ENCODE assay signal across 19 cellular contexts in genomic region chr16:58842156-58842555, GRCh38.
A peak's percentile ranks its signal among the peaks of the same experiment; 100 is the strongest.
DNase-seq lines count a peak whose midpoint lies in the region; ATAC-seq and TF ChIP-seq lines count a peak whose summit lies in the region.
"Had no signal": no experiment of that assay in that cellular context is flagged by ENCODE, and none has a peak within 500 bp of the region (broad histone marks: within the 10 kb centered on the region; RNA-seq: fewer than 3 reads in every experiment).

No MANE protein-coding gene starts in this region.

- ATAC-seq in GM18498 (IDR thresholded peaks at IDR 0.05; ENCODE audit: unreplicated experiment): peak; percentile 59
- ATAC-seq in GM19351 (IDR thresholded peaks at IDR 0.05; ENCODE audit: unreplicated experiment): peak; percentile 60
- ATAC-seq in HG02678 (IDR thresholded peaks at IDR 0.05; ENCODE audit: unreplicated experiment): peak; percentile 64
- ATAC-seq in HG03378 (IDR thresholded peaks at IDR 0.05; ENCODE audit: unreplicated experiment): peak; percentile 48
- ATAC-seq: activated naive CD8-positive, alpha-beta T cell treated with anti-CD3 and anti-CD28 coated beads, Interleukin-2, amount 50 U/mL, for 24 hours; activated T-cell treated with anti-CD3 and anti-CD28 coated beads, Interleukin-2, amount 50 U/mL, for 72 hours had no signal

- no peak for DNase-seq in SW 1271 (lab: John Stamatoyannopoulos, UW)
- no peak for DNase-seq in amygdala (lab: John Stamatoyannopoulos, UW)
- DNase-seq in activated CD4-positive, alpha-beta T cell treated with anti-CD3 and anti-CD28 coated beads, Interleukin-2, amount 10 ng/mL, durations not matched to agents 24 days and 14 days: no peak
- DNase-seq in GM13976 (ENCODE audit: low spot score): no peak
- DNase-seq: activated CD4-positive, alpha-beta T cell treated with anti-CD3 and anti-CD28 coated beads, Interleukin-2, amount 50 U/mL, for 48 hours; activated naive CD8-positive, alpha-beta T cell treated with anti-CD3 and anti-CD28 coated beads, Interleukin-2, amount 50 U/mL, for 24 hours; activated T-cell treated with anti-CD3 and anti-CD28 coated beads, Interleukin-2, amount 50 U/mL, for 72 hours; foreskin melanocyte; GOT3; kidney; NCI-H2029 treated with DMSO at 0.1 percent for 48 hours; ovary; stimulated activated naive CD4-positive, alpha-beta T cell treated with Interleukin-2 at 50 U/mL for 16 hours; transverse colon had no signal

- in situ Hi-C loops in GM13976 (cut with MboI; ENCODE audit: low sequenced_read_pairs, unreplicated experiment): no loop called here

- intact Hi-C loops in activated CD4-positive, alpha-beta T cell treated with anti-CD3 and anti-CD28 coated beads, Interleukin-2, amount 10 ng/mL, durations not matched to agents 24 days and 14 days (cut with micrococcal nuclease): no loop called here

- no peaks in the 10 kb centered on the region for H3K9me3 Mint-ChIP-seq in activated CD4-positive, alpha-beta T cell treated with anti-CD3 and anti-CD28 coated beads, Interleukin-2, amount 10 ng/mL, durations not matched to agents 24 days and 14 days
- H3K9me3 Mint-ChIP-seq: activated naive CD8-positive, alpha-beta T cell treated with anti-CD3 and anti-CD28 coated beads, Interleukin-2, amount 50 U/mL, for 24 hours; activated T-cell treated with anti-CD3 and anti-CD28 coated beads, Interleukin-2, amount 50 U/mL, for 72 hours; dendritic cell treated with granulocyte-macrophage colony-stimulating factor and Interleukin-4, amounts not matched to agents 40 ng/mL and 50 ng/mL, for 4 days had no signal

- TF ChIP-seq CTCF in GM13976 (IDR thresholded peaks at IDR 0.05; ENCODE audit: borderline replicate concordance, control extremely low read depth, extremely low read depth, insufficient read depth, missing control alignments): no peak

- H3K27me3 Mint-ChIP-seq in activated CD4-positive, alpha-beta T cell treated with anti-CD3 and anti-CD28 coated beads, Interleukin-2, amount 10 ng/mL, durations not matched to agents 24 days and 14 days: no peaks in the 10 kb centered on the region
- H3K27me3 Mint-ChIP-seq: activated naive CD8-positive, alpha-beta T cell treated with anti-CD3 and anti-CD28 coated beads, Interleukin-2, amount 50 U/mL, for 24 hours; dendritic cell treated with granulocyte-macrophage colony-stimulating factor and Interleukin-4, amounts not matched to agents 40 ng/mL and 50 ng/mL, for 4 days had no signal

- no peaks in the 10 kb centered on the region for H3K4me1 Mint-ChIP-seq in activated CD4-positive, alpha-beta T cell treated with anti-CD3 and anti-CD28 coated beads, Interleukin-2, amount 10 ng/mL, durations not matched to agents 24 days and 14 days
- H3K4me1 Mint-ChIP-seq: activated naive CD8-positive, alpha-beta T cell treated with anti-CD3 and anti-CD28 coated beads, Interleukin-2, amount 50 U/mL, for 24 hours had no signal

- H3K4me3 Mint-ChIP-seq in activated CD4-positive, alpha-beta T cell treated with anti-CD3 and anti-CD28 coated beads, Interleukin-2, amount 10 ng/mL, durations not matched to agents 24 days and 14 days: no peak overlapping the region
- H3K4me3 Mint-ChIP-seq: activated naive CD8-positive, alpha-beta T cell treated with anti-CD3 and anti-CD28 coated beads, Interleukin-2, amount 50 U/mL, for 24 hours; activated T-cell treated with anti-CD3 and anti-CD28 coated beads, Interleukin-2, amount 50 U/mL, for 72 hours; dendritic cell treated with granulocyte-macrophage colony-stimulating factor and Interleukin-4, amounts not matched to agents 40 ng/mL and 50 ng/mL, for 4 days had no signal

- no peaks in the 10 kb centered on the region for H3K36me3 Mint-ChIP-seq in activated CD4-positive, alpha-beta T cell treated with anti-CD3 and anti-CD28 coated beads, Interleukin-2, amount 10 ng/mL, durations not matched to agents 24 days and 14 days (ENCODE audit: low read depth)

- H3K27ac Mint-ChIP-seq in activated CD4-positive, alpha-beta T cell treated with anti-CD3 and anti-CD28 coated beads, Interleukin-2, amount 10 ng/mL, durations not matched to agents 24 days and 14 days: no peak overlapping the region
- H3K27ac Mint-ChIP-seq: activated naive CD8-positive, alpha-beta T cell treated with anti-CD3 and anti-CD28 coated beads, Interleukin-2, amount 50 U/mL, for 24 hours; activated T-cell treated with anti-CD3 and anti-CD28 coated beads, Interleukin-2, amount 50 U/mL, for 72 hours; dendritic cell treated with granulocyte-macrophage colony-stimulating factor and Interleukin-4, amounts not matched to agents 40 ng/mL and 50 ng/mL, for 4 days had no signal
